Comparison of ENCODE assay signal across 1 cellular context in the genomic region with DNA sequence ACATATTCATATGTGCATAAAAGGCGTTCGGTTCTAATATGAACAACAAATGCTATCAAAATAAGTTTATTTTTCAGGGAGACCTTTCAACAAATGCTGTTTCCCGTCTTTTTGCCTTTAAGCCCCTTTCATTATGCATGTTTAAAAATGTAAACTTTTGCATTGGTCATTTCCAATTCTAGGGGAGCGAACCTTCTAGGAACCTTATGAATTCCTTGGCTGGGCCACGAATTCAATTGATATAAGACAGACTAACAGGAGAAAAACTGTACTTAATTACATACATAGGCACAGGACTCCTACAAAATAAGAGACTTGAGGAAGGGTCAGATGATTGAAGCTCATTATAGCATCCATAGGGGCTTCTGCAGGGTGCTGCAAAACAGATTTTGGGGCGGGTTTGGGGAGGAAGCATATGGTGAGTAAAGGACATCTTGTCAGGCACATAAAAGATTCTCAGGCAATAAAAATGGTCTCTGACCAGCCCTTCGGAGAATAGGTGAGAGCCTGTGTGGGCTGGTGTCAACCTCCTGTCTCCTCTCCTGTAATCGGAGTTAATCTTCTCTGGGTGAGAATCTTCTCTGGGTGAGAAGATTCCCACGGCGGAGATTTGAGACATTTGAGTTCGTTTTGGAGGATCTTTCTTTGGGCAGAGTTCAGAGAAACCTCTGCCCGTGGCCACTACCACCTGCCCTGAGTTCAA.
TF ChIP-seq lines count a peak whose summit lies in the region.

No MANE protein-coding gene starts in this region.

TF ChIP-seq in GM23338, 12 proteins besides CTCF, POLR2A, EP300 and RAD21 (continued from another document):
- TF ChIP-seq, protein P1, sequence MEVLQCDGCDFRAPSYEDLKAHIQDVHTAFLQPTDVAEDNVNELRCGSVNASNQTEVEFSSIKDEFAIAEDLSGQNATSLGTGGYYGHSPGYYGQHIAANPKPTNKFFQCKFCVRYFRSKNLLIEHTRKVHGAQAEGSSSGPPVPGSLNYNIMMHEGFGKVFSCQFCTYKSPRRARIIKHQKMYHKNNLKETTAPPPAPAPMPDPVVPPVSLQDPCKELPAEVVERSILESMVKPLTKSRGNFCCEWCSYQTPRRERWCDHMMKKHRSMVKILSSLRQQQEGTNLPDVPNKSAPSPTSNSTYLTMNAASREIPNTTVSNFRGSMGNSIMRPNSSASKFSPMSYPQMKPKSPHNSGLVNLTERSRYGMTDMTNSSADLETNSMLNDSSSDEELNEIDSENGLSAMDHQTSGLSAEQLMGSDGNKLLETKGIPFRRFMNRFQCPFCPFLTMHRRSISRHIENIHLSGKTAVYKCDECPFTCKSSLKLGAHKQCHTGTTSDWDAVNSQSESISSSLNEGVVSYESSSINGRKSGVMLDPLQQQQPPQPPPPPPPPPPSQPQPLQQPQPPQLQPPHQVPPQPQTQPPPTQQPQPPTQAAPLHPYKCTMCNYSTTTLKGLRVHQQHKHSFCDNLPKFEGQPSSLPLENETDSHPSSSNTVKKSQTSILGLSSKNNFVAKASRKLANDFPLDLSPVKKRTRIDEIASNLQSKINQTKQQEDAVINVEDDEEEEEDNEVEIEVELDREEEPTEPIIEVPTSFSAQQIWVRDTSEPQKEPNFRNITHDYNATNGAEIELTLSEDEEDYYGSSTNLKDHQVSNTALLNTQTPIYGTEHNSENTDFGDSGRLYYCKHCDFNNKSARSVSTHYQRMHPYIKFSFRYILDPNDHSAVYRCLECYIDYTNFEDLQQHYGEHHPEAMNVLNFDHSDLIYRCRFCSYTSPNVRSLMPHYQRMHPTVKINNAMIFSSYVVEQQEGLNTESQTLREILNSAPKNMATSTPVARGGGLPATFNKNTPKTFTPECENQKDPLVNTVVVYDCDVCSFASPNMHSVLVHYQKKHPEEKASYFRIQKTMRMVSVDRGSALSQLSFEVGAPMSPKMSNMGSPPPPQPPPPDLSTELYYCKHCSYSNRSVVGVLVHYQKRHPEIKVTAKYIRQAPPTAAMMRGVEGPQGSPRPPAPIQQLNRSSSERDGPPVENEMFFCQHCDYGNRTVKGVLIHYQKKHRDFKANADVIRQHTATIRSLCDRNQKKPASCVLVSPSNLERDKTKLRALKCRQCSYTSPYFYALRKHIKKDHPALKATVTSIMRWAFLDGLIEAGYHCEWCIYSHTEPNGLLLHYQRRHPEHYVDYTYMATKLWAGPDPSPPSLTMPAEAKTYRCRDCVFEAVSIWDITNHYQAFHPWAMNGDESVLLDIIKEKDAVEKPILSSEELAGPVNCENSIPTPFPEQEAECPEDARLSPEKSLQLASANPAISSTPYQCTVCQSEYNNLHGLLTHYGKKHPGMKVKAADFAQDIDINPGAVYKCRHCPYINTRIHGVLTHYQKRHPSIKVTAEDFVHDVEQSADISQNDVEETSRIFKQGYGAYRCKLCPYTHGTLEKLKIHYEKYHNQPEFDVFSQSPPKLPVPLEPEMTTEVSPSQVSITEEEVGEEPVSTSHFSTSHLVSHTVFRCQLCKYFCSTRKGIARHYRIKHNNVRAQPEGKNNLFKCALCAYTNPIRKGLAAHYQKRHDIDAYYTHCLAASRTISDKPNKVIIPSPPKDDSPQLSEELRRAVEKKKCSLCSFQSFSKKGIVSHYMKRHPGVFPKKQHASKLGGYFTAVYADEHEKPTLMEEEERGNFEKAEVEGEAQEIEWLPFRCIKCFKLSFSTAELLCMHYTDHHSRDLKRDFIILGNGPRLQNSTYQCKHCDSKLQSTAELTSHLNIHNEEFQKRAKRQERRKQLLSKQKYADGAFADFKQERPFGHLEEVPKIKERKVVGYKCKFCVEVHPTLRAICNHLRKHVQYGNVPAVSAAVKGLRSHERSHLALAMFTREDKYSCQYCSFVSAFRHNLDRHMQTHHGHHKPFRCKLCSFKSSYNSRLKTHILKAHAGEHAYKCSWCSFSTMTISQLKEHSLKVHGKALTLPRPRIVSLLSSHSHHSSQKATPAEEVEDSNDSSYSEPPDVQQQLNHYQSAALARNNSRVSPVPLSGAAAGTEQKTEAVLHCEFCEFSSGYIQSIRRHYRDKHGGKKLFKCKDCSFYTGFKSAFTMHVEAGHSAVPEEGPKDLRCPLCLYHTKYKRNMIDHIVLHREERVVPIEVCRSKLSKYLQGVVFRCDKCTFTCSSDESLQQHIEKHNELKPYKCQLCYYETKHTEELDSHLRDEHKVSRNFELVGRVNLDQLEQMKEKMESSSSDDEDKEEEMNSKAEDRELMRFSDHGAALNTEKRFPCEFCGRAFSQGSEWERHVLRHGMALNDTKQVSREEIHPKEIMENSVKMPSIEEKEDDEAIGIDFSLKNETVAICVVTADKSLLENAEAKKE (CRISPR knock-in tag; IDR thresholded peaks at IDR 0.05) = no peak
- TF ChIP-seq, protein P2, sequence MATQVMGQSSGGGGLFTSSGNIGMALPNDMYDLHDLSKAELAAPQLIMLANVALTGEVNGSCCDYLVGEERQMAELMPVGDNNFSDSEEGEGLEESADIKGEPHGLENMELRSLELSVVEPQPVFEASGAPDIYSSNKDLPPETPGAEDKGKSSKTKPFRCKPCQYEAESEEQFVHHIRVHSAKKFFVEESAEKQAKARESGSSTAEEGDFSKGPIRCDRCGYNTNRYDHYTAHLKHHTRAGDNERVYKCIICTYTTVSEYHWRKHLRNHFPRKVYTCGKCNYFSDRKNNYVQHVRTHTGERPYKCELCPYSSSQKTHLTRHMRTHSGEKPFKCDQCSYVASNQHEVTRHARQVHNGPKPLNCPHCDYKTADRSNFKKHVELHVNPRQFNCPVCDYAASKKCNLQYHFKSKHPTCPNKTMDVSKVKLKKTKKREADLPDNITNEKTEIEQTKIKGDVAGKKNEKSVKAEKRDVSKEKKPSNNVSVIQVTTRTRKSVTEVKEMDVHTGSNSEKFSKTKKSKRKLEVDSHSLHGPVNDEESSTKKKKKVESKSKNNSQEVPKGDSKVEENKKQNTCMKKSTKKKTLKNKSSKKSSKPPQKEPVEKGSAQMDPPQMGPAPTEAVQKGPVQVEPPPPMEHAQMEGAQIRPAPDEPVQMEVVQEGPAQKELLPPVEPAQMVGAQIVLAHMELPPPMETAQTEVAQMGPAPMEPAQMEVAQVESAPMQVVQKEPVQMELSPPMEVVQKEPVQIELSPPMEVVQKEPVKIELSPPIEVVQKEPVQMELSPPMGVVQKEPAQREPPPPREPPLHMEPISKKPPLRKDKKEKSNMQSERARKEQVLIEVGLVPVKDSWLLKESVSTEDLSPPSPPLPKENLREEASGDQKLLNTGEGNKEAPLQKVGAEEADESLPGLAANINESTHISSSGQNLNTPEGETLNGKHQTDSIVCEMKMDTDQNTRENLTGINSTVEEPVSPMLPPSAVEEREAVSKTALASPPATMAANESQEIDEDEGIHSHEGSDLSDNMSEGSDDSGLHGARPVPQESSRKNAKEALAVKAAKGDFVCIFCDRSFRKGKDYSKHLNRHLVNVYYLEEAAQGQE (IDR thresholded peaks at IDR 0.05; ENCODE audit: unreplicated experiment) = no peak
- TF ChIP-seq, protein P3, sequence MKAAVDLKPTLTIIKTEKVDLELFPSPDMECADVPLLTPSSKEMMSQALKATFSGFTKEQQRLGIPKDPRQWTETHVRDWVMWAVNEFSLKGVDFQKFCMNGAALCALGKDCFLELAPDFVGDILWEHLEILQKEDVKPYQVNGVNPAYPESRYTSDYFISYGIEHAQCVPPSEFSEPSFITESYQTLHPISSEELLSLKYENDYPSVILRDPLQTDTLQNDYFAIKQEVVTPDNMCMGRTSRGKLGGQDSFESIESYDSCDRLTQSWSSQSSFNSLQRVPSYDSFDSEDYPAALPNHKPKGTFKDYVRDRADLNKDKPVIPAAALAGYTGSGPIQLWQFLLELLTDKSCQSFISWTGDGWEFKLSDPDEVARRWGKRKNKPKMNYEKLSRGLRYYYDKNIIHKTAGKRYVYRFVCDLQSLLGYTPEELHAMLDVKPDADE (IDR thresholded peaks at IDR 0.05) = no peak
- TF ChIP-seq POLR2AphosphoS5 (IDR thresholded peaks at IDR 0.05; ENCODE audit: low read depth) = no peak
